20 cellular contexts compared by ENCODE assay signal in genomic region chr15:70254186-70254974, GRCh38.
"Had no signal": no experiment of that assay in that cellular context is flagged by ENCODE, and none has a peak within 500 bp of the region (broad histone marks: within the 10 kb centered on the region; RNA-seq: fewer than 3 reads in every experiment).

No MANE protein-coding gene starts in this region.

- H3K4me3 ChIP-seq: colonic mucosa, hepatocyte, lower lobe of right lung, right atrium auricular region, thyroid gland had no signal

- H3K27ac ChIP-seq: colonic mucosa, foreskin keratinocyte, hepatocyte, lower lobe of right lung, right atrium auricular region, thyroid gland had no signal

- ATAC-seq: activated CD4-positive, alpha-beta T cell treated with anti-CD3 and anti-CD28 coated beads for 36 hours; activated CD8-positive, alpha-beta memory T cell treated with anti-CD3 and anti-CD28 coated beads, Interleukin-2, amount 10 ng/mL, durations not matched to agents 7 days and 5 days; activated T-helper 17 cell treated with anti-CD3 and anti-CD28 coated beads, Interleukin-2, amount 50 U/mL, for 72 hours; foreskin keratinocyte; left cardiac atrium; lower lobe of right lung; naive thymus-derived CD8-positive, alpha-beta T cell had no signal

- H3K4me1 ChIP-seq: colonic mucosa, foreskin keratinocyte had no signal

- H3K27ac Mint-ChIP-seq: activated CD4-positive, alpha-beta memory T cell treated with anti-CD3 and anti-CD28 coated beads for 36 hours; activated CD4-positive, alpha-beta T cell treated with anti-CD3 and anti-CD28 coated beads for 36 hours; activated CD8-positive, alpha-beta memory T cell treated with anti-CD3 and anti-CD28 coated beads, Interleukin-2, amount 10 ng/mL, durations not matched to agents 7 days and 5 days; activated naive CD8-positive, alpha-beta T cell treated with anti-CD3 and anti-CD28 coated beads, Interleukin-2, amount 10 ng/mL, durations not matched to agents 7 days and 5 days; activated T-helper 17 cell treated with anti-CD3 and anti-CD28 coated beads, Interleukin-2, amount 50 U/mL, for 72 hours; progenitor cell of endocrine pancreas; T-helper 2 cell treated with Interferon-gamma antibody and Interleukin-4, amounts not matched to agents 5 μg/mL and 100 μg/mL, for 36 hours had no signal

- H3K79me2 ChIP-seq: hepatocyte had no signal

- H3K27me3 ChIP-seq: colonic mucosa, hepatocyte, right atrium auricular region, thyroid gland had no signal

- H3K4me3 Mint-ChIP-seq: activated CD4-positive, alpha-beta memory T cell treated with anti-CD3 and anti-CD28 coated beads for 36 hours; activated CD4-positive, alpha-beta T cell treated with anti-CD3 and anti-CD28 coated beads for 36 hours; activated CD8-positive, alpha-beta memory T cell treated with anti-CD3 and anti-CD28 coated beads, Interleukin-2, amount 10 ng/mL, durations not matched to agents 7 days and 5 days; activated naive CD8-positive, alpha-beta T cell treated with anti-CD3 and anti-CD28 coated beads, Interleukin-2, amount 10 ng/mL, durations not matched to agents 7 days and 5 days; activated T-helper 17 cell treated with anti-CD3 and anti-CD28 coated beads, Interleukin-2, amount 50 U/mL, for 72 hours; naive thymus-derived CD8-positive, alpha-beta T cell; T-helper 2 cell treated with Interferon-gamma antibody and Interleukin-4, amounts not matched to agents 5 μg/mL and 100 μg/mL, for 36 hours had no signal

- H3K36me3 ChIP-seq: colonic mucosa, lower lobe of right lung, right atrium auricular region, thyroid gland had no signal

- DNase-seq: activated CD4-positive, alpha-beta memory T cell treated with anti-CD3 and anti-CD28 coated beads for 36 hours; activated CD4-positive, alpha-beta T cell treated with anti-CD3 and anti-CD28 coated beads for 36 hours; activated CD8-positive, alpha-beta memory T cell treated with anti-CD3 and anti-CD28 coated beads, Interleukin-2, amount 10 ng/mL, durations not matched to agents 7 days and 5 days; activated naive CD4-positive, alpha-beta T cell treated with Interleukin-2 at 50 U/mL for 16 hours; activated naive CD8-positive, alpha-beta T cell treated with anti-CD3 and anti-CD28 coated beads, Interleukin-2, amount 10 ng/mL, durations not matched to agents 7 days and 5 days; amygdala; colonic mucosa; foreskin keratinocyte; left cardiac atrium; lower lobe of right lung; naive thymus-derived CD8-positive, alpha-beta T cell; occipital lobe; stimulated activated CD4-positive, alpha-beta T cell treated with anti-CD3 and anti-CD28 coated beads, Interleukin-2, amount 100 ng/mL, for 24 hours; stimulated activated naive CD4-positive, alpha-beta T cell treated with Interleukin-2 at 50 U/mL for 16 hours; thyroid gland had no signal

- H3K9me3 ChIP-seq: colonic mucosa, lower lobe of right lung, right atrium auricular region, thyroid gland had no signal

- H3K27me3 Mint-ChIP-seq: activated T-helper 17 cell treated with anti-CD3 and anti-CD28 coated beads, Interleukin-2, amount 50 U/mL, for 72 hours; naive thymus-derived CD8-positive, alpha-beta T cell had no signal

- H3K9me3 Mint-ChIP-seq: activated CD4-positive, alpha-beta memory T cell treated with anti-CD3 and anti-CD28 coated beads for 36 hours; activated naive CD8-positive, alpha-beta T cell treated with anti-CD3 and anti-CD28 coated beads, Interleukin-2, amount 10 ng/mL, durations not matched to agents 7 days and 5 days; activated T-helper 17 cell treated with anti-CD3 and anti-CD28 coated beads, Interleukin-2, amount 50 U/mL, for 72 hours; naive thymus-derived CD8-positive, alpha-beta T cell; T-helper 2 cell treated with Interferon-gamma antibody and Interleukin-4, amounts not matched to agents 5 μg/mL and 100 μg/mL, for 36 hours had no signal

- H3K4me2 ChIP-seq: hepatocyte had no signal

- H3K36me3 Mint-ChIP-seq: activated CD4-positive, alpha-beta memory T cell treated with anti-CD3 and anti-CD28 coated beads for 36 hours; activated CD8-positive, alpha-beta memory T cell treated with anti-CD3 and anti-CD28 coated beads, Interleukin-2, amount 10 ng/mL, durations not matched to agents 7 days and 5 days; naive thymus-derived CD8-positive, alpha-beta T cell had no signal

- H2AFZ ChIP-seq: hepatocyte had no signal
